25 cellular contexts compared by ENCODE assay signal in the genomic region with DNA sequence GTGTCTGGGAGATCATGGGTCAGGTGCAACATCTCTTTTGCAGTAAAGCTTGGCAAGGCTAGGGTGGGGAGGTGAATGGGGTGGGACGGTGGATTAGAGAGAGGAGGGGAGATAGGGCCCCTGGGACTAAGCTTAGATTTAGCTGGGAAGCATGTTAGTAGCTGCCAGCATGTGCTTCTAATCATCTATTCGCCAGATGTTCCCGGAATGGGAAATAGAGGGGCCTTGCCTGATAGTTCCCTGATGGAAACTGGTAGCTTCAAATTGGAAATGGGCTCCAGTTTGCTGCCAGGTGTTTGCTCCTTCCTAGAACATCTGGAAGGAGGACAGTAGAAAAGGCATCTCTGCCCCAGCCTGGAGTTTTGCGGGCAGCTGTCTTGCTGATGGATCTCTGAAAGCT.
"Had no signal": no experiment of that assay in that cellular context is flagged by ENCODE, and none has a peak within 500 bp of the region (broad histone marks: within the 10 kb centered on the region; RNA-seq: fewer than 3 reads in every experiment).

No MANE protein-coding gene starts in this region.

- H3K4me3 Mint-ChIP-seq: activated CD4-positive, alpha-beta memory T cell treated with anti-CD3 and anti-CD28 coated beads for 36 hours; activated naive CD4-positive, alpha-beta T cell treated with anti-CD3 and anti-CD28 coated beads, Interleukin-2, amount 50 U/mL, for 24 hours; dendritic cell treated with granulocyte-macrophage colony-stimulating factor and Interleukin-4, amounts not matched to agents 40 ng/mL and 50 ng/mL, for 4 days; immature natural killer cell; naive thymus-derived CD8-positive, alpha-beta T cell; stimulated activated naive B cell treated with anti-CD40 and anti-IgM and Interleukin-4, amounts not matched to agents 10 μg/mL and 1 μg/mL and 100 μg/mL, for 72 hours had no signal

- H3K36me3 ChIP-seq: brain microvascular endothelial cell, left lung, neural progenitor cell, sigmoid colon, transverse colon had no signal

- H3K9me3 ChIP-seq: left lung, sigmoid colon, transverse colon had no signal

- H3K27me3 ChIP-seq: brain microvascular endothelial cell, hepatocyte, left lung, neural progenitor cell, sigmoid colon, transverse colon had no signal

- H3K27me3 Mint-ChIP-seq: activated CD4-positive, alpha-beta memory T cell treated with anti-CD3 and anti-CD28 coated beads for 36 hours; activated naive CD4-positive, alpha-beta T cell treated with anti-CD3 and anti-CD28 coated beads, Interleukin-2, amount 50 U/mL, for 24 hours; dendritic cell treated with granulocyte-macrophage colony-stimulating factor and Interleukin-4, amounts not matched to agents 40 ng/mL and 50 ng/mL, for 4 days; naive thymus-derived CD8-positive, alpha-beta T cell; stimulated activated naive B cell treated with anti-CD40 and anti-IgM and Interleukin-4, amounts not matched to agents 10 μg/mL and 1 μg/mL and 100 μg/mL, for 72 hours had no signal

- ATAC-seq: left lung; naive thymus-derived CD8-positive, alpha-beta T cell; stimulated activated naive B cell treated with anti-CD40 and anti-IgM and Interleukin-4, amounts not matched to agents 10 μg/mL and 1 μg/mL and 100 μg/mL, for 72 hours had no signal

- H3K4me1 ChIP-seq: left lung, transverse colon had no signal

- H3K36me3 Mint-ChIP-seq: activated CD4-positive, alpha-beta memory T cell treated with anti-CD3 and anti-CD28 coated beads for 36 hours had no signal

- DNase-seq: activated CD4-positive, alpha-beta memory T cell treated with anti-CD3 and anti-CD28 coated beads for 36 hours; activated CD4-positive, alpha-beta T cell treated with anti-CD3 and anti-CD28 coated beads for 48 hours; activated CD4-positive, CD25-positive, alpha-beta regulatory T cell; activated effector memory CD4-positive, alpha-beta T cell treated with anti-CD3 and anti-CD28 coated beads, Interleukin-2, amount 50 U/mL, for 16 hours; activated T-cell treated with anti-CD3 and anti-CD28 coated beads, Interleukin-2, amount 50 U/mL, for 48 hours; anterior cingulate cortex; brain microvascular endothelial cell; caudate nucleus; effector CD4-positive, alpha-beta T cell; erythroblast; foreskin melanocyte; immature natural killer cell; retina; sigmoid colon; stimulated activated CD4-positive, alpha-beta T cell treated with anti-CD3 and anti-CD28 coated beads, Interleukin-15, amount 100 ng/mL, for 24 hours; stimulated activated naive B cell treated with anti-CD40 and anti-IgM and Interleukin-4, amounts not matched to agents 10 μg/mL and 1 μg/mL and 100 μg/mL, for 72 hours; transverse colon had no signal

- H3K27ac ChIP-seq: brain microvascular endothelial cell, hepatocyte, left lung, neural progenitor cell, sigmoid colon, transverse colon had no signal

- H3K27ac Mint-ChIP-seq: activated CD4-positive, alpha-beta memory T cell treated with anti-CD3 and anti-CD28 coated beads for 36 hours; activated naive CD4-positive, alpha-beta T cell treated with anti-CD3 and anti-CD28 coated beads, Interleukin-2, amount 50 U/mL, for 24 hours; dendritic cell treated with granulocyte-macrophage colony-stimulating factor and Interleukin-4, amounts not matched to agents 40 ng/mL and 50 ng/mL, for 4 days; immature natural killer cell; stimulated activated naive B cell treated with anti-CD40 and anti-IgM and Interleukin-4, amounts not matched to agents 10 μg/mL and 1 μg/mL and 100 μg/mL, for 72 hours had no signal

- H3K4me3 ChIP-seq: hepatocyte, left lung, lung, neural progenitor cell, sigmoid colon, smooth muscle cell, transverse colon had no signal
